28 cellular contexts compared by ENCODE assay signal in genomic region chr10:1281402-1281782, GRCh38.
"Had no signal": no experiment of that assay in that cellular context is flagged by ENCODE, and none has a peak within 500 bp of the region (broad histone marks: within the 10 kb centered on the region; RNA-seq: fewer than 3 reads in every experiment).

No MANE protein-coding gene starts in this region.

- H3K36me3 ChIP-seq: adrenal gland, breast epithelium, WERI-Rb-1 had no signal

- H3K27me3 ChIP-seq: adrenal gland, body of pancreas had no signal

- ATAC-seq: activated naive CD4-positive, alpha-beta T cell treated with anti-CD3 and anti-CD28 coated beads, Interleukin-2, amount 50 U/mL, for 72 hours; body of pancreas; Right ventricle myocardium inferior had no signal

- H3K4me1 ChIP-seq: adrenal gland, body of pancreas, breast epithelium had no signal

- H3K4me1 Mint-ChIP-seq: activated CD4-positive, alpha-beta memory T cell treated with anti-CD3 and anti-CD28 coated beads, Interleukin-2, amount 10 ng/mL, durations not matched to agents 7 days and 5 days had no signal

- H3K27ac Mint-ChIP-seq: activated CD4-positive, alpha-beta memory T cell treated with anti-CD3 and anti-CD28 coated beads, Interleukin-2, amount 10 ng/mL, durations not matched to agents 7 days and 5 days; activated naive CD4-positive, alpha-beta T cell treated with anti-CD3 and anti-CD28 coated beads, Interleukin-2, amount 50 U/mL, for 72 hours; activated T-cell treated with anti-CD3 and anti-CD28 coated beads, Interleukin-2, amount 50 U/mL, for 24 hours; activated T-helper 2 cell treated with anti-CD3 and anti-CD28 coated beads, Interferon-gamma antibody, Interleukin-2, Interleukin-4, amounts not matched to agents 10 μg/mL and 5 μg/mL and 100 μg/mL, durations not matched to agents 14 hours and 24 hours and 36 hours had no signal

- H3K4me3 ChIP-seq: adrenal gland, body of pancreas, breast epithelium, PC-9 had no signal

- H3K9me3 ChIP-seq: adrenal gland, body of pancreas, breast epithelium had no signal

- H3K36me3 Mint-ChIP-seq: activated naive CD4-positive, alpha-beta T cell treated with anti-CD3 and anti-CD28 coated beads, Interleukin-2, amount 50 U/mL, for 72 hours had no signal

- H3K9ac ChIP-seq: KMS-11 had no signal

- H3K4me3 Mint-ChIP-seq: activated CD4-positive, alpha-beta memory T cell treated with anti-CD3 and anti-CD28 coated beads, Interleukin-2, amount 10 ng/mL, durations not matched to agents 7 days and 5 days; activated T-cell treated with anti-CD3 and anti-CD28 coated beads, Interleukin-2, amount 50 U/mL, for 24 hours had no signal

- DNase-seq: activated CD4-positive, alpha-beta memory T cell treated with anti-CD3 and anti-CD28 coated beads, Interleukin-2, amount 10 ng/mL, durations not matched to agents 7 days and 5 days; activated CD4-positive, alpha-beta T cell treated with anti-CD3 and anti-CD28 coated beads for 4 hours; activated CD4-positive, CD25-positive, alpha-beta regulatory T cell; activated gamma-delta T cell; activated naive CD4-positive, alpha-beta T cell treated with Interleukin-2 at 50 U/mL for 16 hours; activated T-cell treated with anti-CD3 and anti-CD28 coated beads, Interleukin-2, amount 50 U/mL, for 24 hours; body of pancreas; MM.1S; MV-4-11; NCI-H1092; NCI-H1436 treated with DMSO at 0.1 percent for 48 hours; NCI-H1694 treated with DMSO at 0.1 percent for 48 hours; NCI-H2029; NCI-H345; NCI-H524 treated with DMSO at 0.1 percent for 48 hours; NK-92 treated with Interleukin-12 subunit alpha and Interleukin-12 subunit beta, amount 100 ng/mL, for 24 hours; PC-9; SIG-M5; SW 1271; T1000; WERI-Rb-1 had no signal

- H3K27ac ChIP-seq: adrenal gland, body of pancreas, breast epithelium, KMS-11, PC-9, RWPE1, WERI-Rb-1 had no signal

- H3K9me3 Mint-ChIP-seq: activated CD4-positive, alpha-beta memory T cell treated with anti-CD3 and anti-CD28 coated beads, Interleukin-2, amount 10 ng/mL, durations not matched to agents 7 days and 5 days; activated naive CD4-positive, alpha-beta T cell treated with anti-CD3 and anti-CD28 coated beads, Interleukin-2, amount 50 U/mL, for 72 hours; activated T-cell treated with anti-CD3 and anti-CD28 coated beads, Interleukin-2, amount 50 U/mL, for 24 hours; activated T-helper 2 cell treated with anti-CD3 and anti-CD28 coated beads, Interferon-gamma antibody, Interleukin-2, Interleukin-4, amounts not matched to agents 10 μg/mL and 5 μg/mL and 100 μg/mL, durations not matched to agents 14 hours and 24 hours and 36 hours had no signal
